Comparison of ENCODE assay signal across 33 cellular contexts in genomic region chr11:15776387-15776786, GRCh38.
"Had no signal": no experiment of that assay in that cellular context is flagged by ENCODE, and none has a peak within 500 bp of the region (broad histone marks: within the 10 kb centered on the region; RNA-seq: fewer than 3 reads in every experiment).

No MANE protein-coding gene starts in this region.

- H3K27me3 Mint-ChIP-seq: activated CD4-positive, alpha-beta T cell treated with anti-CD3 and anti-CD28 coated beads, Interleukin-2, amount 10 ng/mL, durations not matched to agents 24 days and 14 days; activated CD8-positive, alpha-beta memory T cell treated with anti-CD3 and anti-CD28 coated beads, Interleukin-2, amount 10 ng/mL, durations not matched to agents 7 days and 5 days; activated naive CD8-positive, alpha-beta T cell treated with anti-CD3 and anti-CD28 coated beads, Interleukin-2, amount 10 ng/mL, durations not matched to agents 7 days and 5 days had no signal

- ATAC-seq: activated CD4-positive, alpha-beta T cell treated with anti-CD3 and anti-CD28 coated beads for 36 hours; activated CD8-positive, alpha-beta memory T cell treated with anti-CD3 and anti-CD28 coated beads, Interleukin-2, amount 10 ng/mL, durations not matched to agents 7 days and 5 days; activated CD8-positive, alpha-beta T cell treated with anti-CD3 and anti-CD28 coated beads, Interleukin-2, amount 10 ng/mL, durations not matched to agents 7 days and 5 days; activated naive CD4-positive, alpha-beta T cell treated with anti-CD3 and anti-CD28 coated beads, Interleukin-2, amount 50 U/mL, for 72 hours; effector memory CD8-positive, alpha-beta T cell; foreskin keratinocyte; gastrocnemius medialis; heart left ventricle had no signal

- DNase-seq: activated CD4-positive, alpha-beta memory T cell treated with anti-CD3 and anti-CD28 coated beads for 36 hours; activated CD4-positive, alpha-beta T cell treated with anti-CD3 and anti-CD28 coated beads for 36 hours; activated CD4-positive, alpha-beta T cell treated with anti-CD3 and anti-CD28 coated beads, Interleukin-2, amount 10 ng/mL, durations not matched to agents 24 days and 14 days; activated CD4-positive, CD25-positive, alpha-beta regulatory T cell; activated CD4-positive, CD25-positive, alpha-beta regulatory T cell treated with anti-CD3 and anti-CD28 coated beads, Interleukin-2, amount 50 U/mL, for 72 hours; activated CD8-positive, alpha-beta memory T cell treated with anti-CD3 and anti-CD28 coated beads, Interleukin-2, amount 10 ng/mL, durations not matched to agents 7 days and 5 days; activated CD8-positive, alpha-beta memory T cell treated with anti-CD3 and anti-CD28 coated beads, Interleukin-2, amount 50 U/mL, for 4 hours; activated CD8-positive, alpha-beta T cell treated with anti-CD3 and anti-CD28 coated beads, Interleukin-2, amount 10 ng/mL, durations not matched to agents 7 days and 5 days; activated effector memory CD4-positive, alpha-beta T cell treated with anti-CD3 and anti-CD28 coated beads, Interleukin-2, amount 50 U/mL, for 16 hours; activated naive CD4-positive, alpha-beta T cell treated with anti-CD3 and anti-CD28 coated beads for 36 hours; activated naive CD8-positive, alpha-beta T cell treated with anti-CD3 and anti-CD28 coated beads, Interleukin-2, amount 10 ng/mL, durations not matched to agents 7 days and 5 days; activated T-cell treated with anti-CD3 and anti-CD28 coated beads, Interleukin-2, amount 50 U/mL, for 1 hour; activated T-cell treated with anti-CD3 and anti-CD28 coated beads, Interleukin-2, amount 50 U/mL, for 48 hours; central memory CD4-positive, alpha-beta T cell; cerebellar nuclear complex; dermis blood vessel endothelial cell; effector CD4-positive, alpha-beta T cell; effector memory CD8-positive, alpha-beta T cell; erythroblast; foreskin keratinocyte; gastrocnemius medialis; glutamatergic neuron; heart left ventricle; T-helper 2 cell had no signal

- H3K9me3 ChIP-seq: ascending aorta, breast epithelium, esophagus muscularis mucosa, gastrocnemius medialis, heart left ventricle had no signal

- H3K27ac Mint-ChIP-seq: activated CD4-positive, alpha-beta memory T cell treated with anti-CD3 and anti-CD28 coated beads for 36 hours; activated CD4-positive, alpha-beta T cell treated with anti-CD3 and anti-CD28 coated beads for 36 hours; activated CD4-positive, alpha-beta T cell treated with anti-CD3 and anti-CD28 coated beads, Interleukin-2, amount 10 ng/mL, durations not matched to agents 24 days and 14 days; activated CD8-positive, alpha-beta memory T cell treated with anti-CD3 and anti-CD28 coated beads, Interleukin-2, amount 10 ng/mL, durations not matched to agents 7 days and 5 days; activated CD8-positive, alpha-beta T cell treated with anti-CD3 and anti-CD28 coated beads, Interleukin-2, amount 10 ng/mL, durations not matched to agents 7 days and 5 days; activated naive CD4-positive, alpha-beta T cell treated with anti-CD3 and anti-CD28 coated beads for 36 hours; activated naive CD4-positive, alpha-beta T cell treated with anti-CD3 and anti-CD28 coated beads, Interleukin-2, amount 50 U/mL, for 72 hours; activated naive CD8-positive, alpha-beta T cell treated with anti-CD3 and anti-CD28 coated beads, Interleukin-2, amount 10 ng/mL, durations not matched to agents 7 days and 5 days; activated T-helper 1 cell treated with anti-CD3 and anti-CD28 coated beads, Interleukin-12 subunit alpha, Interleukin-12 subunit beta, Interleukin-2, Interleukin-4 antibody, amounts not matched to agents 30 ng/mL and 10 ng/mL and 1 ng/mL, durations not matched to agents 14 hours and 24 hours and 36 hours; activated T-helper 2 cell treated with anti-CD3 and anti-CD28 coated beads, Interferon-gamma antibody, Interleukin-2, Interleukin-4, amounts not matched to agents 10 μg/mL and 5 μg/mL and 100 μg/mL, durations not matched to agents 14 hours and 24 hours and 36 hours; effector memory CD8-positive, alpha-beta T cell had no signal

- H3K4me1 Mint-ChIP-seq: activated CD4-positive, alpha-beta T cell treated with anti-CD3 and anti-CD28 coated beads for 36 hours; activated CD4-positive, alpha-beta T cell treated with anti-CD3 and anti-CD28 coated beads, Interleukin-2, amount 10 ng/mL, durations not matched to agents 24 days and 14 days; activated CD8-positive, alpha-beta memory T cell treated with anti-CD3 and anti-CD28 coated beads, Interleukin-2, amount 10 ng/mL, durations not matched to agents 7 days and 5 days; activated naive CD8-positive, alpha-beta T cell treated with anti-CD3 and anti-CD28 coated beads, Interleukin-2, amount 10 ng/mL, durations not matched to agents 7 days and 5 days had no signal

- H3K9me3 Mint-ChIP-seq: activated CD4-positive, alpha-beta memory T cell treated with anti-CD3 and anti-CD28 coated beads for 36 hours; activated CD4-positive, alpha-beta T cell treated with anti-CD3 and anti-CD28 coated beads, Interleukin-2, amount 10 ng/mL, durations not matched to agents 24 days and 14 days; activated naive CD4-positive, alpha-beta T cell treated with anti-CD3 and anti-CD28 coated beads for 36 hours; activated naive CD4-positive, alpha-beta T cell treated with anti-CD3 and anti-CD28 coated beads, Interleukin-2, amount 50 U/mL, for 72 hours; activated naive CD8-positive, alpha-beta T cell treated with anti-CD3 and anti-CD28 coated beads, Interleukin-2, amount 10 ng/mL, durations not matched to agents 7 days and 5 days; activated T-helper 1 cell treated with anti-CD3 and anti-CD28 coated beads, Interleukin-12 subunit alpha, Interleukin-12 subunit beta, Interleukin-2, Interleukin-4 antibody, amounts not matched to agents 30 ng/mL and 10 ng/mL and 1 ng/mL, durations not matched to agents 14 hours and 24 hours and 36 hours; activated T-helper 2 cell treated with anti-CD3 and anti-CD28 coated beads, Interferon-gamma antibody, Interleukin-2, Interleukin-4, amounts not matched to agents 10 μg/mL and 5 μg/mL and 100 μg/mL, durations not matched to agents 14 hours and 24 hours and 36 hours had no signal

- H3K4me3 ChIP-seq: ascending aorta, breast epithelium, cardiac muscle cell, coronary artery, esophagus muscularis mucosa, gastrocnemius medialis, heart left ventricle had no signal

- H3K27ac ChIP-seq: ascending aorta, breast epithelium, cardiac muscle cell, coronary artery, esophagus muscularis mucosa, foreskin keratinocyte, gastrocnemius medialis had no signal

- H3K4me1 ChIP-seq: breast epithelium, foreskin keratinocyte had no signal

- H3K36me3 Mint-ChIP-seq: activated CD4-positive, alpha-beta memory T cell treated with anti-CD3 and anti-CD28 coated beads for 36 hours; activated CD8-positive, alpha-beta memory T cell treated with anti-CD3 and anti-CD28 coated beads, Interleukin-2, amount 10 ng/mL, durations not matched to agents 7 days and 5 days; activated naive CD4-positive, alpha-beta T cell treated with anti-CD3 and anti-CD28 coated beads, Interleukin-2, amount 50 U/mL, for 72 hours; activated naive CD8-positive, alpha-beta T cell treated with anti-CD3 and anti-CD28 coated beads, Interleukin-2, amount 10 ng/mL, durations not matched to agents 7 days and 5 days; brain had no signal

- H3K4me3 Mint-ChIP-seq: activated CD4-positive, alpha-beta memory T cell treated with anti-CD3 and anti-CD28 coated beads for 36 hours; activated CD4-positive, alpha-beta T cell treated with anti-CD3 and anti-CD28 coated beads for 36 hours; activated CD4-positive, alpha-beta T cell treated with anti-CD3 and anti-CD28 coated beads, Interleukin-2, amount 10 ng/mL, durations not matched to agents 24 days and 14 days; activated CD8-positive, alpha-beta memory T cell treated with anti-CD3 and anti-CD28 coated beads, Interleukin-2, amount 10 ng/mL, durations not matched to agents 7 days and 5 days; activated CD8-positive, alpha-beta T cell treated with anti-CD3 and anti-CD28 coated beads, Interleukin-2, amount 10 ng/mL, durations not matched to agents 7 days and 5 days; activated naive CD4-positive, alpha-beta T cell treated with anti-CD3 and anti-CD28 coated beads for 36 hours; activated naive CD8-positive, alpha-beta T cell treated with anti-CD3 and anti-CD28 coated beads, Interleukin-2, amount 10 ng/mL, durations not matched to agents 7 days and 5 days; activated T-helper 1 cell treated with anti-CD3 and anti-CD28 coated beads, Interleukin-12 subunit alpha, Interleukin-12 subunit beta, Interleukin-2, Interleukin-4 antibody, amounts not matched to agents 30 ng/mL and 10 ng/mL and 1 ng/mL, durations not matched to agents 14 hours and 24 hours and 36 hours; brain; effector memory CD8-positive, alpha-beta T cell had no signal

- H3K36me3 ChIP-seq: ascending aorta, breast epithelium, cardiac muscle cell, esophagus muscularis mucosa, gastrocnemius medialis, heart left ventricle had no signal

- H3K27me3 ChIP-seq: ascending aorta, breast epithelium, cardiac muscle cell, esophagus muscularis mucosa, gastrocnemius medialis, heart left ventricle had no signal
